ENCODE assay signal across 8 cellular contexts in the genomic region with DNA sequence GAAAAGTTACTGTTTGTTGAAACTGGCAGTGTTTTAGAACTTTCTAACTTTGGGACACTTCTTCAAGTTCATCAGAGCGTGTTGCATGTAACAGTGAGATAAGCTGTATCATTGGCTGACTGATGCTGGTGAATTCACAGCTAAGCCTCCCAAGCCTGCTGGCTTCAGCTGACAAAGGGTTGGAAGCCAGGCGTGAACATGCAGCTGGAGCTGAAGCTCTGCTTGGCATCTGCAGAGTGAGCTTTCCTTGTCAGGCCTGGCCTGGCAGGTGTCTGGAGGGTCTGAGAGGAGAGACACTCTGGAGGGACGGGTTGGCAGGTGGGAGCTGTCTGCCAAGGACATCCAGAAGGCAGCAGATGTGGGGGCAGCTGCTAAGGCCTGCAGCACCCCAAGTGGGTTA. TPM values are rescaled to one million over a fixed set of nuclear protein-coding genes. Genes with fewer than 3 reads are reported as not detected.
DNase-seq lines count a peak whose midpoint lies in the region; ATAC-seq, FAIRE-seq and TF ChIP-seq lines count a peak whose summit lies in the region.

No MANE protein-coding gene starts in this region.

- peak overlapping the region; percentile 87 for H3K27ac ChIP-seq in BLaER1
- peak overlapping the region in 1 of 3 donors; percentile 50 for H3K27ac ChIP-seq in right lobe of liver

- TF ChIP-seq POLR2A in right lobe of liver (IDR thresholded peaks at IDR 0.05): no peak
- TF ChIP-seq POLR2A in GM12892 (IDR thresholded peaks at IDR 0.05; ENCODE audit: low read depth, low read length): no peak

- H3K27me3 Mint-ChIP-seq in activated T-helper 1 cell treated with anti-CD3 and anti-CD28 coated beads, Interleukin-12 subunit alpha, Interleukin-12 subunit beta, Interleukin-2, Interleukin-4 antibody, amounts not matched to agents 30 ng/mL and 10 ng/mL and 1 ng/mL, durations not matched to agents 14 hours and 24 hours and 36 hours (ENCODE audit: insufficient read depth): no peaks in the 10 kb centered on the region

- H3K36me3 Mint-ChIP-seq in activated T-helper 1 cell treated with anti-CD3 and anti-CD28 coated beads, Interleukin-12 subunit alpha, Interleukin-12 subunit beta, Interleukin-2, Interleukin-4 antibody, amounts not matched to agents 30 ng/mL and 10 ng/mL and 1 ng/mL, durations not matched to agents 14 hours and 24 hours and 36 hours (ENCODE audit: low read depth): peaks cover 8% of the 10 kb centered on the region

- peak overlapping the region; percentile 95 for H3K4me2 ChIP-seq in BLaER1

- H3K9me3 ChIP-seq in BLaER1: no peaks in the 10 kb centered on the region
- no peaks in the 10 kb centered on the region for H3K9me3 ChIP-seq in right lobe of liver

- ATAC-seq in right lobe of liver: no peak
- no peak for ATAC-seq in GM21619 (IDR thresholded peaks at IDR 0.05; ENCODE audit: unreplicated experiment)
- ATAC-seq in GM18861 (IDR thresholded peaks at IDR 0.05; ENCODE audit: unreplicated experiment): no peak

- no peaks in the 10 kb centered on the region for H3K9me3 Mint-ChIP-seq in activated T-helper 1 cell treated with anti-CD3 and anti-CD28 coated beads, Interleukin-12 subunit alpha, Interleukin-12 subunit beta, Interleukin-2, Interleukin-4 antibody, amounts not matched to agents 30 ng/mL and 10 ng/mL and 1 ng/mL, durations not matched to agents 14 hours and 24 hours and 36 hours

- no peak for TF ChIP-seq CTCF in right lobe of liver (IDR thresholded peaks at IDR 0.05)

- peaks cover 7% of the 10 kb centered on the region for H3K36me3 ChIP-seq in BLaER1
- no peaks in the 10 kb centered on the region for H3K36me3 ChIP-seq in right lobe of liver

- H3K27me3 ChIP-seq in BLaER1 (no peaks in the 10 kb centered on the region), right lobe of liver (no peaks in the 10 kb centered on the region)

- no peaks in the 10 kb centered on the region for H4K20me1 ChIP-seq in BLaER1

- intact Hi-C loops in activated T-helper 1 cell treated with anti-CD3 and anti-CD28 coated beads, Interleukin-12 subunit alpha, Interleukin-12 subunit beta, Interleukin-2, Interleukin-4 antibody, amounts not matched to agents 30 ng/mL and 10 ng/mL and 1 ng/mL, durations not matched to agents 14 hours and 24 hours and 36 hours (cut with micrococcal nuclease): loop anchor here (1.0 to 10.0 kb wide), 10 partner anchors 14 to 1772 kb away; partner anchors contain the start of genes DENND5A, EIF4G2, RPL27A and TRIM66
- intact Hi-C loops in right lobe of liver (cut with DNase I): no loop called here

- FAIRE-seq in GM12892 (lab: Jason Lieb, UNC): no peak

- 37% methylated on average over 2 of the region's 3 CpGs for WGBS in right lobe of liver (ENCODE audit: insufficient coverage, low coverage, low lambda C conversion rate, missing lambda C conversion rate)

- H3K4me1 Mint-ChIP-seq in activated T-helper 1 cell treated with anti-CD3 and anti-CD28 coated beads, Interleukin-12 subunit alpha, Interleukin-12 subunit beta, Interleukin-2, Interleukin-4 antibody, amounts not matched to agents 30 ng/mL and 10 ng/mL and 1 ng/mL, durations not matched to agents 14 hours and 24 hours and 36 hours (ENCODE audit: low read depth): peaks cover 78% of the 10 kb centered on the region

- peak overlapping the region; percentile 86 for H3K4me3 Mint-ChIP-seq in activated T-helper 1 cell treated with anti-CD3 and anti-CD28 coated beads, Interleukin-12 subunit alpha, Interleukin-12 subunit beta, Interleukin-2, Interleukin-4 antibody, amounts not matched to agents 30 ng/mL and 10 ng/mL and 1 ng/mL, durations not matched to agents 14 hours and 24 hours and 36 hours

- peak overlapping the region; percentile 56 for H3K9ac ChIP-seq in BLaER1

- peak overlapping the region; percentile 62 for H3K4me3 ChIP-seq in BLaER1
- H3K4me3 ChIP-seq in Jurkat, Clone E6-1 (ENCODE audit: low read length): peak overlapping the region; percentile 71
- peak overlapping the region; percentile 4 to 20 (median 5) for H3K4me3 ChIP-seq in right lobe of liver

- DNase-seq in Jurkat, Clone E6-1 (ENCODE audit: low read depth, low spot score): peak; percentile 59
- no peak for DNase-seq in activated T-helper 1 cell treated with anti-CD3 and anti-CD28 coated beads, Interleukin-12 subunit alpha, Interleukin-12 subunit beta, Interleukin-2, Interleukin-4 antibody, amounts not matched to agents 30 ng/mL and 10 ng/mL and 1 ng/mL, durations not matched to agents 14 hours and 24 hours and 36 hours (ENCODE audit: low spot score)
- DNase-seq in right lobe of liver (no peak), GDM1 (lab: John Stamatoyannopoulos, UW) (no peak), GM12892 (ENCODE audit: insufficient read length) (no peak)

- peaks cover 82% of the 10 kb centered on the region for H3K4me1 ChIP-seq in BLaER1
- H3K4me1 ChIP-seq in right lobe of liver: no peaks in the 10 kb centered on the region

- H3K27ac Mint-ChIP-seq in activated T-helper 1 cell treated with anti-CD3 and anti-CD28 coated beads, Interleukin-12 subunit alpha, Interleukin-12 subunit beta, Interleukin-2, Interleukin-4 antibody, amounts not matched to agents 30 ng/mL and 10 ng/mL and 1 ng/mL, durations not matched to agents 14 hours and 24 hours and 36 hours: peak overlapping the region; percentile 87

RNA-seq across cellular contexts. Expression of gene AMPD3, which starts 1.5 kb away (rescaled TPM):
- 9.3 TPM for polyA plus RNA-seq in Jurkat, Clone E6-1 (2012; ENCODE audit: insufficient read depth, insufficient read length)
- 13.9 and 14.3 TPM in 2 replicates for total RNA-seq in activated T-helper 1 cell treated with anti-CD3 and anti-CD28 coated beads, Interleukin-12 subunit alpha, Interleukin-12 subunit beta, Interleukin-2, Interleukin-4 antibody, amounts not matched to agents 30 ng/mL and 10 ng/mL and 1 ng/mL, durations not matched to agents 14 hours and 24 hours and 36 hours
- total RNA-seq in right lobe of liver: 1 to 10 TPM in 5 of 6 experiments, under 1 TPM in 1; 0.98 to 5.0 (median 1.8) TPM
- 49.2 TPM for polyA plus RNA-seq in GM12892 (2012; ENCODE audit: missing spikeins)

Comparison
In these comparisons a context has a peak if more than half of its experiments do, and no peak if none do; other contexts are left out.
1. H3K4me3 ChIP-seq: peak in every context shown above with its lines; median percentile 71 in Jurkat, Clone E6-1; 62 in BLaER1; 5 in right lobe of liver.